In the genomic region with DNA sequence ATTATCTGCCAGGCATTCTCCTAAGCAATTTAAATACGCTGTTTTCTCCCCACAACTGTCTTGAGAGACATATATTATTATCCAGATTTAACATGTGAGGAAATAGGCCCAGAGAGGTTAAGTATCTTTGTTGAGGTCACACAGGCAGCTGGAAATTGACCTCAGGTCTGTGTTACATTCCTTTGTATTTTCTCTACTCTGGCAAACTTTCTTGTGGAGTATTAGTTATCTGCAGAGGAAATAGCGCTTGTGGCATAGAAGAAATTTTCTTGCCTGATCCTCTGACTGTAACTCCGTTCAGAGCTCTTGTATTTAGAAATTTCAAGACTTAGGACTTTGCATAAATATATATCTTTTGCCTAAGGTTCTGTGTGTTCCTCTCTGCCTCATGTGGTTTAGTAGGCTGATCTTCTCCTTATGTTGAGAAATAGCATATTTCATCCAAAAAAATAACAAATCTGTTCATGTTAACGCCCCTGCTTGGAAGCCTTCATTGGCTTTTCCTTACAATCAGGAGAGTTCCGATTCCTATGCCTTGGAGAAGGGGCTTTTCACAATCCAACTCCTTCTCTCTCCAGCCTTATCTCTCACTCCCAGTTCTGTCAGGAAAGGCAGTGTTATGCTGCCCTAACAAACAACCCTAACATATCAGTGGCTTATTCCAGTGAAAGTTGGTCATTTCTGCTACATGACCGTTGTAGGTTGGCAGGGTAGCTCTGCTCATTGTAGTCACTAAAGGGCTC, we compare ENCODE assay signal across 9 cellular contexts. TPM values are rescaled to one million over a fixed set of nuclear protein-coding genes. Genes with fewer than 3 reads are reported as not detected.
DNase-seq lines count a peak whose midpoint lies in the region; ATAC-seq and TF ChIP-seq lines count a peak whose summit lies in the region.
"Had no signal": no experiment of that assay in that cellular context is flagged by ENCODE, and none has a peak within 500 bp of the region (broad histone marks: within the 10 kb centered on the region; RNA-seq: fewer than 3 reads in every experiment).

No MANE protein-coding gene starts in this region.

- CTCF ChIA-PET in activated CD4-positive, alpha-beta T cell treated with anti-CD3 and anti-CD28 coated beads for 36 hours (lab: Charles Lee) = interaction anchor here (1.0 to 1.2 kb wide), 4 partner anchors 12 to 339 kb away, joined by 3 to 4 read pairs (median 4); no protein-coding TSS in a partner anchor
- CTCF ChIA-PET in activated CD4-positive, alpha-beta memory T cell treated with anti-CD3 and anti-CD28 coated beads for 36 hours (lab: Charles Lee) = interaction anchor here (0.8 to 1.6 kb wide), 2 partner anchors 156 to 171 kb away, joined by 3 to 7 read pairs; no protein-coding TSS in a partner anchor

- H3K27ac Mint-ChIP-seq in activated CD4-positive, alpha-beta T cell treated with anti-CD3 and anti-CD28 coated beads for 36 hours = no peak overlapping the region
- H3K27ac Mint-ChIP-seq in activated CD4-positive, alpha-beta memory T cell treated with anti-CD3 and anti-CD28 coated beads for 36 hours = no peak overlapping the region

- peaks cover 12% of the 10 kb centered on the region for H3K4me1 ChIP-seq in body of pancreas
- peaks cover 10% of the 10 kb centered on the region for H3K4me1 ChIP-seq in lower lobe of right lung
- peaks cover 7% of the 10 kb centered on the region for H3K4me1 ChIP-seq in testis

- peak overlapping the region; percentile 79 for H3K4me3 Mint-ChIP-seq in activated CD4-positive, alpha-beta T cell treated with anti-CD3 and anti-CD28 coated beads for 36 hours
- H3K4me3 Mint-ChIP-seq in activated CD4-positive, alpha-beta memory T cell treated with anti-CD3 and anti-CD28 coated beads for 36 hours = no peak overlapping the region

- POLR2A ChIA-PET in activated CD4-positive, alpha-beta T cell treated with anti-CD3 and anti-CD28 coated beads for 36 hours (lab: Charles Lee) = interaction anchor here (0.6 to 1.0 kb wide), 2 partner anchors 8 to 30 kb away, joined by 3 read pairs; no protein-coding TSS in a partner anchor
- POLR2A ChIA-PET in activated CD4-positive, alpha-beta memory T cell treated with anti-CD3 and anti-CD28 coated beads for 36 hours (lab: Charles Lee) = interaction anchor here (0.6 kb wide), 1 partner anchor 86 kb away, joined by 3 read pairs; no protein-coding TSS in a partner anchor

- peaks cover 27% of the 10 kb centered on the region for H3K36me3 Mint-ChIP-seq in activated CD4-positive, alpha-beta T cell treated with anti-CD3 and anti-CD28 coated beads for 36 hours (ENCODE audit: low read depth)
- peaks cover 15% of the 10 kb centered on the region for H3K36me3 Mint-ChIP-seq in activated CD4-positive, alpha-beta memory T cell treated with anti-CD3 and anti-CD28 coated beads for 36 hours

- TF ChIP-seq POLR2A in body of pancreas (IDR thresholded peaks at IDR 0.05) (no peak), testis (IDR thresholded peaks at IDR 0.05) (no peak)

- WGBS in body of pancreas, 2 donors = 85 to 86% methylated on average over 6 of the region's 6 CpGs
- 51 to 61% methylated on average over 6 of the region's 6 CpGs for WGBS in testis, 2 donors

- H3K4me1 Mint-ChIP-seq in activated CD4-positive, alpha-beta T cell treated with anti-CD3 and anti-CD28 coated beads for 36 hours = peaks cover 15% of the 10 kb centered on the region
- H3K4me1 Mint-ChIP-seq in activated CD4-positive, alpha-beta memory T cell treated with anti-CD3 and anti-CD28 coated beads for 36 hours (ENCODE audit: low read depth) = peaks cover 17% of the 10 kb centered on the region

- no peaks in the 10 kb centered on the region for H3K27me3 ChIP-seq in body of pancreas
- H3K27me3 ChIP-seq in lower lobe of right lung (ENCODE audit: low read depth) = no peaks in the 10 kb centered on the region
- H3K27me3 ChIP-seq in testis = no peaks in the 10 kb centered on the region

- intact Hi-C loops in activated CD4-positive, alpha-beta T cell treated with anti-CD3 and anti-CD28 coated beads for 36 hours (cut with DNase I, micrococcal nuclease) = loop anchor here (5.0 to 10.0 kb wide), 2 partner anchors 288 to 356 kb away; no protein-coding TSS in a partner anchor
- intact Hi-C loops in body of pancreas (cut with DNase I) (no loop called here), lower lobe of right lung (cut with DNase I) (no loop called here), testis (cut with DNase I; ENCODE audit: low total_unique reads) (loop anchor here (10.0 kb wide), 3 partner anchors 118 to 918 kb away; a partner anchor contains a TSS)
- intact Hi-C loops in activated CD4-positive, alpha-beta memory T cell treated with anti-CD3 and anti-CD28 coated beads for 36 hours (cut with micrococcal nuclease) = loop anchor here (10.0 kb wide), 2 partner anchors 158 to 242 kb away; a partner anchor contains a TSS

- H3K4me3 ChIP-seq in body of pancreas (no peak overlapping the region), lower lobe of right lung (peak overlapping the region; percentile 86), testis (no peak overlapping the region)

- H3K36me3 ChIP-seq in body of pancreas (replicated peaks in 1 of 2; ENCODE audit: insufficient read depth in 1 of 2, low read depth in 2 of 2) (no peaks in the 10 kb centered on the region), lower lobe of right lung (peaks cover 10% of the 10 kb centered on the region), testis (ENCODE audit: low read depth, missing control alignments) (no peaks in the 10 kb centered on the region)

- no peak for DNase-seq in activated CD4-positive, alpha-beta T cell treated with anti-CD3 and anti-CD28 coated beads for 36 hours
- no peak for DNase-seq in activated CD4-positive, alpha-beta T cell treated with anti-CD3 and anti-CD28 coated beads, Interleukin-2, amount 50 U/mL, for 48 hours
- no peak for DNase-seq in body of pancreas
- no peak for DNase-seq in lower lobe of right lung
- DNase-seq in testis = no peak
- no peak for DNase-seq in COLO668 (lab: John Stamatoyannopoulos, UW; ENCODE audit: unreplicated experiment)
- no peak for DNase-seq in activated CD4-positive, alpha-beta memory T cell treated with anti-CD3 and anti-CD28 coated beads for 36 hours

- TF ChIP-seq CTCF in body of pancreas (IDR thresholded peaks at IDR 0.05) (no peak), lower lobe of right lung (IDR thresholded peaks at IDR 0.05) (no peak), testis (IDR thresholded peaks at IDR 0.05) (no peak)

- no peak for ATAC-seq in activated CD4-positive, alpha-beta T cell treated with anti-CD3 and anti-CD28 coated beads for 36 hours
- ATAC-seq in body of pancreas (no peak), lower lobe of right lung (no peak), HG02610 (IDR thresholded peaks at IDR 0.05; ENCODE audit: unreplicated experiment) (no peak)
- ATAC-seq: sciatic nerve had no signal

- peaks cover 5% of the 10 kb centered on the region for H3K9me3 Mint-ChIP-seq in activated CD4-positive, alpha-beta T cell treated with anti-CD3 and anti-CD28 coated beads for 36 hours (ENCODE audit: low read depth)
- peaks cover 12% of the 10 kb centered on the region for H3K9me3 Mint-ChIP-seq in activated CD4-positive, alpha-beta memory T cell treated with anti-CD3 and anti-CD28 coated beads for 36 hours

- H3K9me3 ChIP-seq in body of pancreas (no peaks in the 10 kb centered on the region), lower lobe of right lung (no peaks in the 10 kb centered on the region), testis (no peaks in the 10 kb centered on the region)

- H3K27me3 Mint-ChIP-seq in activated CD4-positive, alpha-beta T cell treated with anti-CD3 and anti-CD28 coated beads for 36 hours = no peaks in the 10 kb centered on the region
- peaks cover 1% of the 10 kb centered on the region for H3K27me3 Mint-ChIP-seq in activated CD4-positive, alpha-beta memory T cell treated with anti-CD3 and anti-CD28 coated beads for 36 hours

- peak overlapping the region; percentile 96 to 100 (median 100) for H3K27ac ChIP-seq in body of pancreas
- peak overlapping the region; percentile 100 for H3K27ac ChIP-seq in lower lobe of right lung
- H3K27ac ChIP-seq in testis = peak overlapping the region; percentile 20 to 99

RNA-seq across cellular contexts. Expression of a gene that starts 2.5 kb away (rescaled TPM):
- total RNA-seq in activated CD4-positive, alpha-beta T cell treated with anti-CD3 and anti-CD28 coated beads for 36 hours = 10 to 100 TPM; 24.2 to 25.5 TPM
- total RNA-seq in body of pancreas (100 to 1,000 TPM; 320 to 712 TPM), lower lobe of right lung (118 TPM), testis (10 to 100 TPM; 60.6 to 67.8 TPM)
- polyA plus RNA-seq in testis (ENCODE audit: insufficient read depth, low read depth, low replicate concordance) = 40.9 TPM
- 10 to 100 TPM; 12.5 to 13.2 TPM for total RNA-seq in activated CD4-positive, alpha-beta memory T cell treated with anti-CD3 and anti-CD28 coated beads for 36 hours

Comparison
In these comparisons a context has a peak if more than half of its experiments do, and no peak if none do; other contexts are left out.
1. intact Hi-C loops: an anchor here in activated CD4-positive, alpha-beta T cell treated with anti-CD3 and anti-CD28 coated beads for 36 hours (5.0 to 10.0 kb wide), testis (10.0 kb wide) and activated CD4-positive, alpha-beta memory T cell treated with anti-CD3 and anti-CD28 coated beads for 36 hours (10.0 kb wide); none called in body of pancreas and lower lobe of right lung.